7 cellular contexts compared by ENCODE assay signal in the genomic region with DNA sequence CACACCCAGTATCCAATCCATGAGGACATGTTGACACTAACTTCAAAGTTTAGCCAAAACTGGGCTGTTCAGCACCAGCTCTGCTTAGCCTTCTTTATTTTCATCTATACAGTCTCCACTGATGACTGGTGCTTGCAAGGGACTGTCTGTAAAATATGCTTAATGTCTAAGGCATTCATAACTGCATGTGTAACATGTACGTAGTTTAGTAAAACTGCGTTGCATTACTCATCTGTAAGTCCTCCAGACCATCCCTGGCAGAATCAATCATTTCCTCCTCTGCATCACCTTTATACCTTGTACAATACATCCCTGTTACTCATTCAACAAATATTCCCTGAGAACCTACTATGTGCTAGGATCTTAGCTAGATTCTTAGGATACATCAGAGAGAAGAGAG.
"Had no signal": no experiment of that assay in that cellular context is flagged by ENCODE, and none has a peak within 500 bp of the region (broad histone marks: within the 10 kb centered on the region; RNA-seq: fewer than 3 reads in every experiment).

No MANE protein-coding gene starts in this region.

- ATAC-seq: GM23338, HCT116, HepG2 had no signal

- DNase-seq: H9, HFFc6, KBM-7 had no signal

- H3K4me3 ChIP-seq: GM23338 had no signal

- H3K27ac ChIP-seq: KMS-11 had no signal
